In genomic region chr14:49642163-49642562, GRCh38 we compare ENCODE assay signal across 11 cellular contexts. TPM values are rescaled to one million over a fixed set of nuclear protein-coding genes. Genes with fewer than 3 reads are reported as not detected.
DNase-seq lines count a peak whose midpoint lies in the region; ATAC-seq and TF ChIP-seq lines count a peak whose summit lies in the region.
"Had no signal": no experiment of that assay in that cellular context is flagged by ENCODE, and none has a peak within 500 bp of the region (broad histone marks: within the 10 kb centered on the region; RNA-seq: fewer than 3 reads in every experiment).

No MANE protein-coding gene starts in this region.

- peaks cover 14% of the 10 kb centered on the region for H3K4me1 ChIP-seq in CD4-positive, CD25-positive, alpha-beta regulatory T cell (ENCODE audit: control insufficient read depth, insufficient read depth, low read length, poor library complexity, severe bottlenecking)
- peaks cover 7 to 10% of the 10 kb centered on the region in 2 donors for H3K4me1 ChIP-seq in naive thymus-derived CD4-positive, alpha-beta T cell (ENCODE audit: control insufficient read depth in 2 of 2, insufficient read depth in 2 of 2, low read length in 2 of 2)

- no peaks in the 10 kb centered on the region for H3K27me3 Mint-ChIP-seq in CD4-positive, CD25-positive, alpha-beta regulatory T cell
- H3K27me3 Mint-ChIP-seq in HFFc6 (ENCODE audit: insufficient read depth), result no peaks in the 10 kb centered on the region
- no peaks in the 10 kb centered on the region for H3K27me3 Mint-ChIP-seq in central memory CD8-positive, alpha-beta T cell
- H3K27me3 Mint-ChIP-seq in naive thymus-derived CD4-positive, alpha-beta T cell, result no peaks in the 10 kb centered on the region

- peak overlapping the region in 1 of 4 donors; percentile 18 for H3K4me3 Mint-ChIP-seq in CD4-positive, CD25-positive, alpha-beta regulatory T cell
- H3K4me3 Mint-ChIP-seq in HFFc6, result peak overlapping the region; percentile 34; the same call in 1 of the 2 replicates
- no peak overlapping the region for H3K4me3 Mint-ChIP-seq in central memory CD8-positive, alpha-beta T cell
- no peak overlapping the region for H3K4me3 Mint-ChIP-seq in naive thymus-derived CD4-positive, alpha-beta T cell

- no peaks in the 10 kb centered on the region for H3K27me3 ChIP-seq in CD4-positive, CD25-positive, alpha-beta regulatory T cell (ENCODE audit: control insufficient read depth, insufficient read depth, low read length)
- H3K27me3 ChIP-seq in naive thymus-derived CD4-positive, alpha-beta T cell (ENCODE audit: control insufficient read depth in 2 of 2, insufficient read depth in 2 of 2, low read length in 2 of 2), result no peaks in the 10 kb centered on the region
- H3K27me3 ChIP-seq: suprapubic skin had no signal

- intact Hi-C loops in naive thymus-derived CD4-positive, alpha-beta T cell (cut with micrococcal nuclease), result no loop called here

- H3K36me3 ChIP-seq in CD4-positive, CD25-positive, alpha-beta regulatory T cell (ENCODE audit: control insufficient read depth, insufficient read depth, low read length), result no peaks in the 10 kb centered on the region
- H3K36me3 ChIP-seq in naive thymus-derived CD4-positive, alpha-beta T cell (ENCODE audit: control insufficient read depth in 2 of 3, insufficient read depth in 3 of 3, low read length in 3 of 3), result peaks cover 0 to 3% (median 0%) of the 10 kb centered on the region in 3 experiments
- H3K36me3 ChIP-seq: suprapubic skin had no signal

- POLR2A ChIA-PET in naive thymus-derived CD4-positive, alpha-beta T cell (lab: Charles Lee), result interaction anchor here (1.2 kb wide), 1 partner anchor 124 kb away, joined by 3 read pairs; no protein-coding TSS in a partner anchor

- ATAC-seq in CD4-positive, CD25-positive, alpha-beta regulatory T cell (ENCODE audit: low read depth in 2 of 2), result no peak
- no peak for ATAC-seq in central memory CD8-positive, alpha-beta T cell (replicated peaks; ENCODE audit: extremely low read depth, poor library complexity, severe bottlenecking)
- ATAC-seq in naive thymus-derived CD4-positive, alpha-beta T cell, result no peak

- H3K36me3 Mint-ChIP-seq in CD4-positive, CD25-positive, alpha-beta regulatory T cell, result peaks cover 22% of the 10 kb centered on the region
- H3K36me3 Mint-ChIP-seq in HFFc6 (ENCODE audit: low read depth), result peaks cover 24% of the 10 kb centered on the region
- peaks cover 14% of the 10 kb centered on the region for H3K36me3 Mint-ChIP-seq in central memory CD8-positive, alpha-beta T cell (ENCODE audit: insufficient read depth)
- peaks cover 4 to 16% (median 13%) of the 10 kb centered on the region in 5 donors for H3K36me3 Mint-ChIP-seq in naive thymus-derived CD4-positive, alpha-beta T cell

- CTCF ChIA-PET in naive thymus-derived CD4-positive, alpha-beta T cell (lab: Charles Lee), result interaction anchor here (1.0 kb wide), 1 partner anchor 56 kb away, joined by 3 read pairs; the partner anchor contains the start of gene RPS29

- no peak for TF ChIP-seq CTCF in HFFc6 (IDR thresholded peaks at IDR 0.05)

- H3K4me1 Mint-ChIP-seq in CD4-positive, CD25-positive, alpha-beta regulatory T cell, result peaks cover 31 to 62% (median 51%) of the 10 kb centered on the region in 4 donors
- peaks cover 38% of the 10 kb centered on the region for H3K4me1 Mint-ChIP-seq in HFFc6 (ENCODE audit: low read depth)
- peaks cover 29% of the 10 kb centered on the region for H3K4me1 Mint-ChIP-seq in central memory CD8-positive, alpha-beta T cell
- peaks cover 28 to 61% (median 49%) of the 10 kb centered on the region in 7 donors for H3K4me1 Mint-ChIP-seq in naive thymus-derived CD4-positive, alpha-beta T cell

- H3K9me3 ChIP-seq in CD4-positive, CD25-positive, alpha-beta regulatory T cell (ENCODE audit: control insufficient read depth in 2 of 2, low read length in 2 of 2), result no peaks in the 10 kb centered on the region
- H3K9me3 ChIP-seq in naive thymus-derived CD4-positive, alpha-beta T cell (ENCODE audit: control insufficient read depth in 2 of 3, low read length in 3 of 3), result no peaks in the 10 kb centered on the region
- H3K9me3 ChIP-seq: suprapubic skin had no signal

- no peaks in the 10 kb centered on the region for H3K9me3 Mint-ChIP-seq in CD4-positive, CD25-positive, alpha-beta regulatory T cell
- H3K9me3 Mint-ChIP-seq in HFFc6, result no peaks in the 10 kb centered on the region
- H3K9me3 Mint-ChIP-seq in central memory CD8-positive, alpha-beta T cell, result no peaks in the 10 kb centered on the region
- H3K9me3 Mint-ChIP-seq in naive thymus-derived CD4-positive, alpha-beta T cell, result no peaks in the 10 kb centered on the region

- peak overlapping the region; percentile 7 to 66 (median 20) for H3K27ac Mint-ChIP-seq in CD4-positive, CD25-positive, alpha-beta regulatory T cell
- peak overlapping the region; percentile 67 for H3K27ac Mint-ChIP-seq in HFFc6
- peak overlapping the region; percentile 77 for H3K27ac Mint-ChIP-seq in central memory CD8-positive, alpha-beta T cell (ENCODE audit: low read depth)
- peak overlapping the region in 8 of 9 donors; percentile 14 to 81 (median 40) for H3K27ac Mint-ChIP-seq in naive thymus-derived CD4-positive, alpha-beta T cell

- H3K27ac ChIP-seq in CD4-positive, CD25-positive, alpha-beta regulatory T cell (ENCODE audit: insufficient read depth, low read length, poor library complexity, severe bottlenecking), result peak overlapping the region; percentile 17
- no peak overlapping the region for H3K27ac ChIP-seq in naive thymus-derived CD4-positive, alpha-beta T cell (ENCODE audit: low read depth, low read length)
- H3K27ac ChIP-seq: suprapubic skin had no signal

- H3K4me3 ChIP-seq in CD4-positive, CD25-positive, alpha-beta regulatory T cell (ENCODE audit: low read depth, low read length), result no peak overlapping the region
- no peak overlapping the region for H3K4me3 ChIP-seq in naive thymus-derived CD4-positive, alpha-beta T cell (ENCODE audit: low read length)
- H3K4me3 ChIP-seq: suprapubic skin had no signal

- DNase-seq in CD4-positive, CD25-positive, alpha-beta regulatory T cell, result no peak
- DNase-seq in HFFc6 (no peak), putamen (ENCODE audit: low spot score) (no peak), anterior cingulate cortex (lab: John Stamatoyannopoulos, UW) (no peak), NCI-H226 (no peak)
- DNase-seq in central memory CD8-positive, alpha-beta T cell (ENCODE audit: low spot score in 2 of 2), result no peak
- no peak for DNase-seq in naive thymus-derived CD4-positive, alpha-beta T cell
- DNase-seq in activated effector memory CD4-positive, alpha-beta T cell treated with anti-CD3 and anti-CD28 coated beads, Interleukin-2, amount 50 U/mL, for 16 hours, result no peak
- DNase-seq: activated naive CD4-positive, alpha-beta T cell treated with anti-CD3 and anti-CD28 coated beads, Interleukin-2, amount 50 U/mL, for 16 hours; stimulated activated CD4-positive, alpha-beta T cell treated with anti-CD3 and anti-CD28 coated beads, Interleukin-4, amount 100 ng/mL, for 24 hours had no signal

RNA-seq across cellular contexts. Expression of gene DNAAF2, which starts 7.1 kb away (rescaled TPM):
- total RNA-seq in CD4-positive, CD25-positive, alpha-beta regulatory T cell, result 9.5 TPM
- polyA plus RNA-seq in CD4-positive, CD25-positive, alpha-beta regulatory T cell, result 10 to 100 TPM; 17.6 to 24.6 (median 19.5) TPM
- 1 to 10 TPM; 5.8 to 8.7 (median 6.2) TPM for total RNA-seq in HFFc6 (2021; fragmentation: NEBNext Ultra II Directional; extraction: Animal tissue kit (Norgen Biotek cat#: 25700))
- total RNA-seq in naive thymus-derived CD4-positive, alpha-beta T cell, result 10 to 100 TPM in 2 of 5 experiments, 1 to 10 TPM in 3; 7.1 to 15.8 (median 9.0) TPM
- 10 to 100 TPM; 10.1 to 15.7 TPM for polyA plus RNA-seq in naive thymus-derived CD4-positive, alpha-beta T cell

RNA-seq across cellular contexts. Expression of gene MGAT2, which starts 21.6 kb away (rescaled TPM):
- 32.0 TPM for total RNA-seq in CD4-positive, CD25-positive, alpha-beta regulatory T cell
- polyA plus RNA-seq in CD4-positive, CD25-positive, alpha-beta regulatory T cell, result 10 to 100 TPM; 34.6 to 43.7 (median 36.4) TPM
- total RNA-seq in HFFc6 (2021; fragmentation: NEBNext Ultra II Directional; extraction: Animal tissue kit (Norgen Biotek cat#: 25700)), result 10 to 100 TPM; 61.8 to 73.8 (median 64.4) TPM
- 10 to 100 TPM; 16.8 to 69.3 (median 35.1) TPM for total RNA-seq in naive thymus-derived CD4-positive, alpha-beta T cell
- 10 to 100 TPM; 16.5 to 24.5 TPM for polyA plus RNA-seq in naive thymus-derived CD4-positive, alpha-beta T cell

RNA-seq across cellular contexts. Expression of gene RPL36AL, which starts 21.7 kb away (rescaled TPM):
- 240 TPM for total RNA-seq in CD4-positive, CD25-positive, alpha-beta regulatory T cell
- 100 to 1,000 TPM; 632 to 774 (median 735) TPM for polyA plus RNA-seq in CD4-positive, CD25-positive, alpha-beta regulatory T cell
- 100 to 1,000 TPM; 170 to 254 (median 211) TPM for total RNA-seq in HFFc6 (2021; fragmentation: NEBNext Ultra II Directional; extraction: Animal tissue kit (Norgen Biotek cat#: 25700))
- total RNA-seq in naive thymus-derived CD4-positive, alpha-beta T cell, result 100 to 1,000 TPM; 177 to 429 (median 281) TPM
- 100 to 1,000 TPM; 468 to 686 TPM for polyA plus RNA-seq in naive thymus-derived CD4-positive, alpha-beta T cell

RNA-seq across cellular contexts. Expression of gene LRR1, which starts 43.4 kb away (rescaled TPM):
- 11.2 TPM for total RNA-seq in CD4-positive, CD25-positive, alpha-beta regulatory T cell
- polyA plus RNA-seq in CD4-positive, CD25-positive, alpha-beta regulatory T cell, result 10 to 100 TPM; 13.9 to 26.7 (median 20.3) TPM
- total RNA-seq in HFFc6 (2021; fragmentation: NEBNext Ultra II Directional; extraction: Animal tissue kit (Norgen Biotek cat#: 25700)), result 10 to 100 TPM; 15.2 to 26.5 (median 25.5) TPM
- 10 to 100 TPM in 3 of 5 experiments, 1 to 10 TPM in 2; 7.5 to 39.7 (median 13.3) TPM for total RNA-seq in naive thymus-derived CD4-positive, alpha-beta T cell
- polyA plus RNA-seq in naive thymus-derived CD4-positive, alpha-beta T cell, result 10 to 100 TPM; 12.0 to 14.2 TPM

RNA-seq across cellular contexts. Expression of gene POLE2, which starts 45.9 kb away (rescaled TPM):
- 1.6 TPM for total RNA-seq in CD4-positive, CD25-positive, alpha-beta regulatory T cell
- polyA plus RNA-seq in CD4-positive, CD25-positive, alpha-beta regulatory T cell, result 1 to 10 TPM; 1.8 to 2.5 (median 2.3) TPM
- 10 to 100 TPM in 2 of 6 experiments, 1 to 10 TPM in 4; 4.5 to 11.6 (median 8.7) TPM for total RNA-seq in HFFc6 (2021; fragmentation: NEBNext Ultra II Directional; extraction: Animal tissue kit (Norgen Biotek cat#: 25700))
- 10 to 100 TPM in 1 of 5 experiments, 1 to 10 TPM in 3, under 1 TPM in 1; 0.80 to 23.1 (median 1.2) TPM for total RNA-seq in naive thymus-derived CD4-positive, alpha-beta T cell
- polyA plus RNA-seq in naive thymus-derived CD4-positive, alpha-beta T cell, result 1 to 10 TPM in 1 of 2 donors, under 1 TPM in 1; 0.90 to 2.1 TPM

Comparison
In these comparisons a context has a peak if more than half of its experiments do, and no peak if none do; other contexts are left out.
1. H3K27ac Mint-ChIP-seq: peak in every context shown above with its lines; median percentile 77 in central memory CD8-positive, alpha-beta T cell; 67 in HFFc6; 40 in naive thymus-derived CD4-positive, alpha-beta T cell; 20 in CD4-positive, CD25-positive, alpha-beta regulatory T cell.